10 cellular contexts compared by ENCODE assay signal in the genomic region with DNA sequence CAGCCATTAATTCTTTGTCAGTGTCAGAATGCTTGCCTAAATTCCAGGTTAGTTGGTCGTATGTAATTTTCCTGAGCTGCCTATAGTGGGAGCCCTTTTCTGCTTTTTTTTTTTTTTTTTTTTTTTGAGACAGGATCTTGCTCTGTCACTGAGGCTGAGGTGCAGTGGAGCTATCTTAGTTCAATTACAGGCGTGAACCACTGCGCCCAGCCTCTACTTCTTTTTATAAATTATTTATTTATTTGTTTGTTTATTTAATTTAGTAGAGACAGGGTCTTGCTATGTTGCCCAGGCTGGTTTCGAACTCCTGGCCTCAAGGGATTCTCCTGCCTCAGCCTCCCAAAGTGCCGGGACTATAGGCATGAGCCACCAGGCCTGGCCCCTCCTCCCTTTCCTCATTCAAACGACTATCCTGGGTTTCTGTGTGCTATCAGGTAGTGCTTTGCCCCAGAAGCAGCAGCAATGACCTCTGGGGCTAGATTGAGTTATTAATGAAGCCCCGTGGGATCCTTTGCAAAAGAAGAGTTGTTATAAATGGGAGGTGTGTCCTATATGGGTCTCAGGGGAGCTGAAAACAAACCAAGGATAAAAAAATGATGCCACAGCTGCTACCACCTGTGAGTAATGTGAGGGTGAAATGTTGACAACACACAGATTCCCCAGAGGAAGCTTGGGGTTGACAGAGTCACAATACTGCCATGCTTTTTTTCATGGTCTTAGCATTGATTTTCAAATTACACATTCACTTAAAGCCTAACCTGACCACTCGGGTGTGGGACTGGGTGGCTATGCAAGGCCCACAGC. TPM values are rescaled to one million over a fixed set of nuclear protein-coding genes. Genes with fewer than 3 reads are reported as not detected.
DNase-seq lines count a peak whose midpoint lies in the region; ATAC-seq, FAIRE-seq and TF ChIP-seq lines count a peak whose summit lies in the region.
"Had no signal": no experiment of that assay in that cellular context is flagged by ENCODE, and none has a peak within 500 bp of the region (broad histone marks: within the 10 kb centered on the region; RNA-seq: fewer than 3 reads in every experiment).

No MANE protein-coding gene starts in this region.

- no peak for FAIRE-seq in urothelium cell line (lab: Jason Lieb, UNC)

- H3K27ac Mint-ChIP-seq in natural killer cell (no peak overlapping the region), immature natural killer cell (no peak overlapping the region)
- H3K27ac Mint-ChIP-seq in natural killer cell treated with Interleukin-12 subunit alpha and Interleukin-12 subunit beta and Interleukin-15 and Interleukin-18, amount 100 ng/mL, for 72 hours = no peak overlapping the region
- no peak overlapping the region for H3K27ac Mint-ChIP-seq in activated T-helper 2 cell treated with anti-CD3 and anti-CD28 coated beads, Interferon-gamma antibody, Interleukin-2, Interleukin-4, amounts not matched to agents 10 μg/mL and 5 μg/mL and 100 μg/mL, durations not matched to agents 14 hours and 24 hours and 36 hours
- H3K27ac Mint-ChIP-seq: stimulated activated naive CD8-positive, alpha-beta T cell treated with anti-CD3 and anti-CD28 coated beads, Interleukin-15, Interleukin-2, amounts not matched to agents 100 ng/mL and 50 ng/mL, for 24 hours; T-helper 1 cell treated with Interleukin-12 subunit alpha and Interleukin-12 subunit beta and Interleukin-4 antibody, amounts not matched to agents 30 μg/mL and 1 μg/mL, for 36 hours had no signal

- DNase-seq in natural killer cell (no peak), NCI-H1436 treated with DMSO at 0.1 percent for 48 hours (lab: John Stamatoyannopoulos, UW) (peak; percentile 7), choroid plexus epithelial cell (ENCODE audit: low read depth) (peak; percentile 34), urothelium cell line (ENCODE audit: low spot score) (peak; percentile 18), immature natural killer cell (no peak)
- no peak for DNase-seq in natural killer cell treated with Interleukin-12 subunit alpha and Interleukin-12 subunit beta and Interleukin-15 and Interleukin-18, amount 100 ng/mL, for 72 hours (ENCODE audit: low spot score)
- no peak for DNase-seq in stimulated activated CD4-positive, alpha-beta T cell treated with anti-CD3 and anti-CD28 coated beads, Interleukin-2, amount 100 ng/mL, for 48 hours
- no peak for DNase-seq in activated T-helper 2 cell treated with anti-CD3 and anti-CD28 coated beads, Interferon-gamma antibody, Interleukin-2, Interleukin-4, amounts not matched to agents 10 μg/mL and 5 μg/mL and 100 μg/mL, durations not matched to agents 14 hours and 24 hours and 36 hours (ENCODE audit: low spot score)

- H3K27me3 Mint-ChIP-seq in natural killer cell (ENCODE audit: low read depth in 2 of 2) (no peaks in the 10 kb centered on the region), immature natural killer cell (ENCODE audit: low read depth in 3 of 3) (peaks cover 0 to 2% (median 2%) of the 10 kb centered on the region in 3 donors)
- no peaks in the 10 kb centered on the region for H3K27me3 Mint-ChIP-seq in natural killer cell treated with Interleukin-12 subunit alpha and Interleukin-12 subunit beta and Interleukin-15 and Interleukin-18, amount 100 ng/mL, for 72 hours
- no peaks in the 10 kb centered on the region for H3K27me3 Mint-ChIP-seq in activated T-helper 2 cell treated with anti-CD3 and anti-CD28 coated beads, Interferon-gamma antibody, Interleukin-2, Interleukin-4, amounts not matched to agents 10 μg/mL and 5 μg/mL and 100 μg/mL, durations not matched to agents 14 hours and 24 hours and 36 hours (ENCODE audit: low read depth)
- H3K27me3 Mint-ChIP-seq: stimulated activated naive CD8-positive, alpha-beta T cell treated with anti-CD3 and anti-CD28 coated beads, Interleukin-15, Interleukin-2, amounts not matched to agents 100 ng/mL and 50 ng/mL, for 24 hours had no signal

- peak in 2 of 3 donors; percentile 32 to 45 for ATAC-seq in natural killer cell
- ATAC-seq in natural killer cell treated with Interleukin-12 subunit alpha and Interleukin-12 subunit beta and Interleukin-15 and Interleukin-18, amount 100 ng/mL, for 72 hours = no peak

- no peaks in the 10 kb centered on the region for H3K36me3 Mint-ChIP-seq in natural killer cell
- H3K36me3 Mint-ChIP-seq in natural killer cell treated with Interleukin-12 subunit alpha and Interleukin-12 subunit beta and Interleukin-15 and Interleukin-18, amount 100 ng/mL, for 72 hours = no peaks in the 10 kb centered on the region
- no peaks in the 10 kb centered on the region for H3K36me3 Mint-ChIP-seq in immature natural killer cell
- no peaks in the 10 kb centered on the region for H3K36me3 Mint-ChIP-seq in activated T-helper 2 cell treated with anti-CD3 and anti-CD28 coated beads, Interferon-gamma antibody, Interleukin-2, Interleukin-4, amounts not matched to agents 10 μg/mL and 5 μg/mL and 100 μg/mL, durations not matched to agents 14 hours and 24 hours and 36 hours (ENCODE audit: low read depth)

- H3K4me3 Mint-ChIP-seq in natural killer cell (no peak overlapping the region), immature natural killer cell (no peak overlapping the region)
- no peak overlapping the region for H3K4me3 Mint-ChIP-seq in natural killer cell treated with Interleukin-12 subunit alpha and Interleukin-12 subunit beta and Interleukin-15 and Interleukin-18, amount 100 ng/mL, for 72 hours
- H3K4me3 Mint-ChIP-seq in activated T-helper 2 cell treated with anti-CD3 and anti-CD28 coated beads, Interferon-gamma antibody, Interleukin-2, Interleukin-4, amounts not matched to agents 10 μg/mL and 5 μg/mL and 100 μg/mL, durations not matched to agents 14 hours and 24 hours and 36 hours (ENCODE audit: low read depth) = no peak overlapping the region
- H3K4me3 Mint-ChIP-seq: stimulated activated naive CD8-positive, alpha-beta T cell treated with anti-CD3 and anti-CD28 coated beads, Interleukin-15, Interleukin-2, amounts not matched to agents 100 ng/mL and 50 ng/mL, for 24 hours; T-helper 1 cell treated with Interleukin-12 subunit alpha and Interleukin-12 subunit beta and Interleukin-4 antibody, amounts not matched to agents 30 μg/mL and 1 μg/mL, for 36 hours had no signal

- TF ChIP-seq CTCF in natural killer cell (IDR thresholded peaks at IDR 0.05) (peak; percentile 32), choroid plexus epithelial cell (conservative IDR thresholded peaks at IDR 0.05; ENCODE audit: low read depth, low read length) (peak; percentile 65)

- H3K4me1 Mint-ChIP-seq in natural killer cell (no peaks in the 10 kb centered on the region), immature natural killer cell (no peaks in the 10 kb centered on the region)
- peaks cover 5 to 6% of the 10 kb centered on the region in 2 donors for H3K4me1 Mint-ChIP-seq in natural killer cell treated with Interleukin-12 subunit alpha and Interleukin-12 subunit beta and Interleukin-15 and Interleukin-18, amount 100 ng/mL, for 72 hours (ENCODE audit: low read depth in 2 of 2)
- H3K4me1 Mint-ChIP-seq in activated T-helper 2 cell treated with anti-CD3 and anti-CD28 coated beads, Interferon-gamma antibody, Interleukin-2, Interleukin-4, amounts not matched to agents 10 μg/mL and 5 μg/mL and 100 μg/mL, durations not matched to agents 14 hours and 24 hours and 36 hours (ENCODE audit: low read depth) = peaks cover 6% of the 10 kb centered on the region

- H3K9me3 Mint-ChIP-seq in natural killer cell = no peaks in the 10 kb centered on the region
- H3K9me3 Mint-ChIP-seq in natural killer cell treated with Interleukin-12 subunit alpha and Interleukin-12 subunit beta and Interleukin-15 and Interleukin-18, amount 100 ng/mL, for 72 hours = no peaks in the 10 kb centered on the region
- no peaks in the 10 kb centered on the region for H3K9me3 Mint-ChIP-seq in immature natural killer cell
- no peaks in the 10 kb centered on the region for H3K9me3 Mint-ChIP-seq in activated T-helper 2 cell treated with anti-CD3 and anti-CD28 coated beads, Interferon-gamma antibody, Interleukin-2, Interleukin-4, amounts not matched to agents 10 μg/mL and 5 μg/mL and 100 μg/mL, durations not matched to agents 14 hours and 24 hours and 36 hours
- H3K9me3 Mint-ChIP-seq: stimulated activated naive CD8-positive, alpha-beta T cell treated with anti-CD3 and anti-CD28 coated beads, Interleukin-15, Interleukin-2, amounts not matched to agents 100 ng/mL and 50 ng/mL, for 24 hours; T-helper 1 cell treated with Interleukin-12 subunit alpha and Interleukin-12 subunit beta and Interleukin-4 antibody, amounts not matched to agents 30 μg/mL and 1 μg/mL, for 36 hours had no signal

- intact Hi-C loops in natural killer cell (cut with micrococcal nuclease) = no loop called here
- intact Hi-C loops in activated T-helper 2 cell treated with anti-CD3 and anti-CD28 coated beads, Interferon-gamma antibody, Interleukin-2, Interleukin-4, amounts not matched to agents 10 μg/mL and 5 μg/mL and 100 μg/mL, durations not matched to agents 14 hours and 24 hours and 36 hours (cut with micrococcal nuclease) = loop anchor here (2.0 to 5.0 kb wide), 2 partner anchors 248 to 376 kb away; no protein-coding TSS in a partner anchor

- H3K4me3 ChIP-seq in choroid plexus epithelial cell (ENCODE audit: low read depth, low read length) = no peak overlapping the region

RNA-seq across cellular contexts. Expression of a gene that starts 34.6 kb away (rescaled TPM):
- 1,000 to 10,000 TPM; 2,039 to 3,339 (median 2,499) TPM for total RNA-seq in natural killer cell
- 1,000 to 10,000 TPM; 1,092 to 1,804 TPM for total RNA-seq in natural killer cell treated with Interleukin-12 subunit alpha and Interleukin-12 subunit beta and Interleukin-15 and Interleukin-18, amount 100 ng/mL, for 72 hours
- polyA plus RNA-seq in immature natural killer cell = 100 to 1,000 TPM; 339 to 579 (median 435) TPM
- 386 and 390 TPM in 2 replicates for total RNA-seq in activated T-helper 2 cell treated with anti-CD3 and anti-CD28 coated beads, Interferon-gamma antibody, Interleukin-2, Interleukin-4, amounts not matched to agents 10 μg/mL and 5 μg/mL and 100 μg/mL, durations not matched to agents 14 hours and 24 hours and 36 hours

Comparison
In these comparisons a context has a peak if more than half of its experiments do, and no peak if none do; other contexts are left out.
1. ATAC-seq: peak in natural killer cell (2 of 3); none in natural killer cell treated with Interleukin-12 subunit alpha and Interleukin-12 subunit beta and Interleukin-15 and Interleukin-18, amount 100 ng/mL, for 72 hours (0 of 2).
2. DNase-seq: peak in NCI-H1436 treated with DMSO at 0.1 percent for 48 hours (single experiment), choroid plexus epithelial cell (single experiment) and urothelium cell line (single experiment); none in natural killer cell (single experiment), natural killer cell treated with Interleukin-12 subunit alpha and Interleukin-12 subunit beta and Interleukin-15 and Interleukin-18, amount 100 ng/mL, for 72 hours (single experiment), stimulated activated CD4-positive, alpha-beta T cell treated with anti-CD3 and anti-CD28 coated beads, Interleukin-2, amount 100 ng/mL, for 48 hours (0 of 2), immature natural killer cell (0 of 3) and activated T-helper 2 cell treated with anti-CD3 and anti-CD28 coated beads, Interferon-gamma antibody, Interleukin-2, Interleukin-4, amounts not matched to agents 10 μg/mL and 5 μg/mL and 100 μg/mL, durations not matched to agents 14 hours and 24 hours and 36 hours (single experiment).